4 cellular contexts compared by ENCODE assay signal in the genomic region with DNA sequence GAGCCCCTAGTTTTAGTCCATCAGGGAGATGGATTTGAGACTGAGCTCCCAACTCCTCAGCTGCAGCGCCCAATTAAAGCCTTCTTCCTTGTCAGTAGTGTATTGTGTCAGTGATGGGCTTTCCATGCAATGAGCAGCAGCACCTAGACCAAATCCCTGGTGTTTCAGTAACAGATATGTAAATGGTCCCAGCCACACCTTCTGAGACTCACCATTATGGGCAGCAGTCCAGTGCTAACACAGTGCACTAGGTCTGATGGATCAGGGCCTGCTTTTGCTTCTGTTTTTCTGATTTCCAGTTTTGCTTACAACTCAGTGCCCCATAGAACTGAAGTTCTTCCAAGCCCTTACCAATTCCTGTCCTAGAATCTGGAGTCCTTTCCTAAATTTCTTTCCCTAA.
"Had no signal": no experiment of that assay in that cellular context is flagged by ENCODE, and none has a peak within 500 bp of the region (broad histone marks: within the 10 kb centered on the region; RNA-seq: fewer than 3 reads in every experiment).

No MANE protein-coding gene starts in this region.

- H3K27ac Mint-ChIP-seq: GM23338, H9 had no signal

- DNase-seq: H9, HCEC 1CT, IMR-90 had no signal

- H3K9me3 Mint-ChIP-seq: GM23338, H9 had no signal

- H3K4me3 Mint-ChIP-seq: GM23338, H9 had no signal

- H3K4me1 Mint-ChIP-seq: GM23338, H9 had no signal

- H3K4me3 ChIP-seq: GM23338 had no signal
